15 cellular contexts compared by ENCODE assay signal in the genomic region with DNA sequence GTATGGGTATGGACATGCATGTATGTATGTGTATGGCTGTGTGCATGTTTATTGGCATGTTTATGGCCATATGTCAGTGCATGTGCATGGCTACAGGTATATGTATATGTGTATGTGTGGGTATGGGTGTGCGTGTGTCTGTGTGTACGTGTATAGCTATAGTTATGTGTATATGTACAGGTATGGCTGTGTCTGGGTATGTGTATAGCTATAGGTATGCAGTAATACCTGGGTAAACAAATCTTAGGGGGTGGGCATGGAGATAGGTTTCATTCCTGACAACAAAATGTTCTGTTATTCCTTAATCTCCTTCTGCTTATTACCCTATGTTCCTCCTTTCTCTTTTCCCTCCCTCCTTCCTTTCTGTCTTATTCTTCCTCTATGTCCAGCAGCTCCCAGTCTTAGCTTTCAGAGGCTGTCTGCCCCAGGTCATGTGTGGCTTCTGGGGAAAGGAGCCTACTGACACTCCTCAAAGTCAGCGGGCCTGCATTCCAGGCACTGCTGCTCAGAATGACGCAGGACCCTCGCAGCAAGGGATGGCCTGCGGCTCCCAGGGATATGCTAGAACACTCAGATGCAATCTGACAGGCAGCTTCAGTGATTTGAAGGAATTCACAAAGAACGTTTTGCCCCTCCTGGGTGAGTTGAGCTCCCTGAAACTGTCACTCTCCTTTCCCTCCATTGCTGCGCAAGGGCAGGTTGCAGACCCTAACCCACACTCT.
DNase-seq lines count a peak whose midpoint lies in the region; ATAC-seq and TF ChIP-seq lines count a peak whose summit lies in the region.
"Had no signal": no experiment of that assay in that cellular context is flagged by ENCODE, and none has a peak within 500 bp of the region (broad histone marks: within the 10 kb centered on the region; RNA-seq: fewer than 3 reads in every experiment).

No MANE protein-coding gene starts in this region.

- peak overlapping the region; percentile 4; the same call in 1 of the 2 replicates for H3K18ac ChIP-seq in IMR-90 (ENCODE audit: low read depth, low read length)

- H3K36me3 ChIP-seq in IMR-90 (ENCODE audit: control insufficient read depth, insufficient read depth, low read length) (no peaks in the 10 kb centered on the region), lower lobe of right lung (no peaks in the 10 kb centered on the region)

- H3K4me3 Mint-ChIP-seq in brain: no peak overlapping the region

- H3K9me3 Mint-ChIP-seq in brain: no peaks in the 10 kb centered on the region

- peak overlapping the region; percentile 47 for H2AFZ ChIP-seq in IMR-90 (replicated peaks; ENCODE audit: low read length, poor library complexity)

- TF ChIP-seq POLR2A in IMR-90 (IDR thresholded peaks at IDR 0.05; ENCODE audit: low read depth, low read length): no peak

- H3K23ac ChIP-seq in IMR-90 (ENCODE audit: low read depth, low read length): no peak overlapping the region

- H2BK120ac ChIP-seq in IMR-90 (ENCODE audit: low read depth, low read length): peak overlapping the region; percentile 16; the same call in 1 of the 2 replicates

- H3K4me1 Mint-ChIP-seq in brain: peaks cover 22% of the 10 kb centered on the region

- dilution Hi-C loops in IMR-90 (cut with HindIII; ENCODE audit: low sequenced_read_pairs, unreplicated experiment): no loop called here

- no TSS peak for BruUV-seq in IMR-90 (replicated peaks; lab: Mats Ljungman, UMichigan)

- H3K9me3 ChIP-seq in IMR-90 (ENCODE audit: control insufficient read depth, insufficient read depth, low read length): no peaks in the 10 kb centered on the region
- no peaks in the 10 kb centered on the region for H3K9me3 ChIP-seq in lower lobe of right lung

- peak overlapping the region in 3 of 5 experiments; percentile 27 to 84 (median 42) for H3K27ac Mint-ChIP-seq in brain

- no peak overlapping the region for H2AK9ac ChIP-seq in IMR-90 (replicated peaks; ENCODE audit: low read depth, low read length, poor library complexity)

- H3K4me1 ChIP-seq in IMR-90 (ENCODE audit: control insufficient read depth, insufficient read depth, low read length): peaks cover 9% of the 10 kb centered on the region
- H3K4me1 ChIP-seq in lower lobe of right lung: peaks cover 10% of the 10 kb centered on the region

- TF ChIP-seq CTCF in IMR-90 (conservative IDR thresholded peaks at IDR 0.05; ENCODE audit: low read depth, low read length): no peak
- TF ChIP-seq CTCF in brain (conservative IDR thresholded peaks at IDR 0.05): no peak
- no peak for TF ChIP-seq CTCF in lower lobe of right lung (IDR thresholded peaks at IDR 0.05)

- no peak overlapping the region; the same call in 2 of the 3 replicates for H2BK15ac ChIP-seq in IMR-90 (ENCODE audit: low read depth, low read length)

- H3K27me3 Mint-ChIP-seq in brain: peaks cover 9% of the 10 kb centered on the region

- H3K14ac ChIP-seq in IMR-90 (replicated peaks; ENCODE audit: low read depth, low read length): no peak overlapping the region

- peaks cover 5% of the 10 kb centered on the region; the same call in 1 of the 2 replicates for H3K9me1 ChIP-seq in IMR-90 (ENCODE audit: insufficient read depth, low read length)

- H3K4me3 ChIP-seq in IMR-90 (ENCODE audit: insufficient read depth, low read depth, low read length): no peak overlapping the region
- no peak overlapping the region for H3K4me3 ChIP-seq in lower lobe of right lung
- H3K4me3 ChIP-seq: K562, lung had no signal

- 53% methylated on average over 6 of the region's 8 CpGs; no CpG with 5 or more reads in 1 of the 2 experiments for WGBS in IMR-90 (ENCODE audit: extremely low coverage in 2 of 2, insufficient read length in 1 of 2), 2 experiments

- H2BK5ac ChIP-seq in IMR-90 (ENCODE audit: low read depth, low read length, poor library complexity, severe bottlenecking): peak overlapping the region; percentile 29

- H3K27me3 ChIP-seq in IMR-90 (ENCODE audit: control insufficient read depth, insufficient read depth, low read length): no peaks in the 10 kb centered on the region
- no peaks in the 10 kb centered on the region for H3K27me3 ChIP-seq in lower lobe of right lung (ENCODE audit: low read depth)

- POLR2A ChIA-PET in IMR-90 (lab: Charles Lee; ENCODE audit: unreplicated experiment): no interaction called here

- H3K27ac ChIP-seq in IMR-90 (ENCODE audit: insufficient read depth, low read length) (no peak overlapping the region), lower lobe of right lung (no peak overlapping the region)
- H3K27ac ChIP-seq: VCaP had no signal

- H3K9ac ChIP-seq in IMR-90 (ENCODE audit: low read depth, low read length): no peak overlapping the region

- no peak overlapping the region for H3K56ac ChIP-seq in IMR-90 (ENCODE audit: extremely low read depth, insufficient read depth, low read length)

- H4K91ac ChIP-seq in IMR-90 (ENCODE audit: insufficient read depth, low read depth, low read length): peak overlapping the region; percentile 11; the same call in 1 of the 2 replicates

- TF ChIP-seq RAD21 in IMR-90 (IDR thresholded peaks at IDR 0.05; ENCODE audit: low read length): no peak

- CTCF ChIA-PET in IMR-90 (lab: Yijun Ruan, JAX): interaction anchor here (0.6 to 1.3 kb wide), 2 partner anchors 287 to 363 kb away, joined by 3 read pairs; a partner anchor contains a TSS

- no peak overlapping the region for H4K8ac ChIP-seq in IMR-90 (ENCODE audit: low read depth in 2 of 2, low read length in 2 of 2)

- H3K4me2 ChIP-seq in IMR-90 (ENCODE audit: low read depth, low read length): no peak overlapping the region

- no peak overlapping the region for H3K4ac ChIP-seq in IMR-90 (ENCODE audit: low read depth, low read length)

- H3K79me1 ChIP-seq in IMR-90 (ENCODE audit: low read depth in 1 of 2, low read length in 2 of 2): no peaks in the 10 kb centered on the region

- DNase-seq in IMR-90 (peak; percentile 64), glomerular visceral epithelial cell (ENCODE audit: extremely low spot score) (peak; percentile 92), retina (peak; percentile 59), NCI-H1694 (lab: John Stamatoyannopoulos, UW) (no peak), lower lobe of right lung (no peak)
- DNase-seq: activated CD8-positive, alpha-beta memory T cell treated with anti-CD3 and anti-CD28 coated beads for 24 hours; NCI-H1436 treated with DMSO at 0.1 percent for 48 hours; NCI-H446; nucleus accumbens had no signal

- no peak overlapping the region for H2BK20ac ChIP-seq in IMR-90 (ENCODE audit: low read depth, low read length)

- intact Hi-C loops in IMR-90 (cut with micrococcal nuclease): no loop called here
- intact Hi-C loops in lower lobe of right lung (cut with DNase I): no loop called here

- no peak overlapping the region for H4K5ac ChIP-seq in IMR-90 (ENCODE audit: low read depth, low read length)

- in situ Hi-C loops in IMR-90 (cut with MboI; ENCODE audit: low sequenced_read_pairs): no loop called here

- H3K36me3 Mint-ChIP-seq in brain: no peaks in the 10 kb centered on the region

- ATAC-seq in IMR-90 (ENCODE audit: low read depth) (peak; percentile 22; the same call in 1 of the 2 replicates), GM18519 (IDR thresholded peaks at IDR 0.05; ENCODE audit: low FRiP score, unreplicated experiment) (no peak), lower lobe of right lung (no peak)
- ATAC-seq: HCT116, K562 had no signal

- H4K20me1 ChIP-seq in IMR-90 (ENCODE audit: insufficient read depth, low read length): no peaks in the 10 kb centered on the region

- H2AK5ac ChIP-seq in IMR-90 (ENCODE audit: low read depth, low read length): no peak overlapping the region; the same call in 1 of the 2 replicates

TF ChIP-seq in IMR-90, 13 proteins besides CTCF, POLR2A, EP300 and RAD21:
- TF ChIP-seq MAZ (IDR thresholded peaks at IDR 0.05; ENCODE audit: borderline replicate concordance, low read depth, low read length) (no peak), CHD1 (IDR thresholded peaks at IDR 0.05; ENCODE audit: low read depth, low read length) (no peak), NFE2L2 (IDR thresholded peaks at IDR 0.05; ENCODE audit: low read depth, low read length) (no peak), RCOR1 (IDR thresholded peaks at IDR 0.05; ENCODE audit: insufficient replicate concordance, low read length) (no peak), FOS (IDR thresholded peaks at IDR 0.05; ENCODE audit: low read depth, low read length) (no peak), MAFK (IDR thresholded peaks at IDR 0.05; ENCODE audit: low read depth, low read length) (no peak), SMC3 (IDR thresholded peaks at IDR 0.05; ENCODE audit: low read depth, low read length) (no peak), CEBPB (IDR thresholded peaks at IDR 0.05; ENCODE audit: low read depth, low read length) (no peak), RFX5 (IDR thresholded peaks at IDR 0.05; ENCODE audit: low read depth, low read length) (no peak), MXI1 (IDR thresholded peaks at IDR 0.05; ENCODE audit: borderline replicate concordance, low read depth, low read length) (no peak), BHLHE40 (IDR thresholded peaks at IDR 0.05; ENCODE audit: low read depth, low read length) (no peak)
- TF ChIP-seq, protein P1, sequence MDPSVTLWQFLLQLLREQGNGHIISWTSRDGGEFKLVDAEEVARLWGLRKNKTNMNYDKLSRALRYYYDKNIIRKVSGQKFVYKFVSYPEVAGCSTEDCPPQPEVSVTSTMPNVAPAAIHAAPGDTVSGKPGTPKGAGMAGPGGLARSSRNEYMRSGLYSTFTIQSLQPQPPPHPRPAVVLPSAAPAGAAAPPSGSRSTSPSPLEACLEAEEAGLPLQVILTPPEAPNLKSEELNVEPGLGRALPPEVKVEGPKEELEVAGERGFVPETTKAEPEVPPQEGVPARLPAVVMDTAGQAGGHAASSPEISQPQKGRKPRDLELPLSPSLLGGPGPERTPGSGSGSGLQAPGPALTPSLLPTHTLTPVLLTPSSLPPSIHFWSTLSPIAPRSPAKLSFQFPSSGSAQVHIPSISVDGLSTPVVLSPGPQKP (IDR thresholded peaks at IDR 0.05; ENCODE audit: borderline replicate concordance, low read depth, low read length): no peak
- TF ChIP-seq, protein P2, sequence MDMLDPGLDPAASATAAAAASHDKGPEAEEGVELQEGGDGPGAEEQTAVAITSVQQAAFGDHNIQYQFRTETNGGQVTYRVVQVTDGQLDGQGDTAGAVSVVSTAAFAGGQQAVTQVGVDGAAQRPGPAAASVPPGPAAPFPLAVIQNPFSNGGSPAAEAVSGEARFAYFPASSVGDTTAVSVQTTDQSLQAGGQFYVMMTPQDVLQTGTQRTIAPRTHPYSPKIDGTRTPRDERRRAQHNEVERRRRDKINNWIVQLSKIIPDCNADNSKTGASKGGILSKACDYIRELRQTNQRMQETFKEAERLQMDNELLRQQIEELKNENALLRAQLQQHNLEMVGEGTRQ (IDR thresholded peaks at IDR 0.05; ENCODE audit: low read depth, low read length): no peak; the same call in 1 of the 2 replicates

Comparison
In these comparisons a context has a peak if more than half of its experiments do, and no peak if none do; other contexts are left out.
1. DNase-seq: peak in IMR-90 (single experiment), glomerular visceral epithelial cell (single experiment) and retina (single experiment); none in NCI-H1694 (single experiment) and lower lobe of right lung (single experiment).